Comparison of ENCODE assay signal across 8 cellular contexts in genomic region chr12:56299308-56299852, GRCh38. TPM values are rescaled to one million over a fixed set of nuclear protein-coding genes. Genes with fewer than 3 reads are reported as not detected.
DNase-seq lines count a peak whose midpoint lies in the region; ATAC-seq and TF ChIP-seq lines count a peak whose summit lies in the region.

No MANE protein-coding gene starts in this region.

- peak overlapping the region; percentile 80 for H3K9ac ChIP-seq in neural cell (ENCODE audit: low read length)

- H3K27ac ChIP-seq in esophagus (ENCODE audit: low read depth in 2 of 2, low read length in 1 of 2) (peak overlapping the region; percentile 94 to 95), neural cell (ENCODE audit: low read length) (peak overlapping the region; percentile 74)

- ATAC-seq in HG03457 (IDR thresholded peaks at IDR 0.05; ENCODE audit: unreplicated experiment) (peak; percentile 4), GM19351 (IDR thresholded peaks at IDR 0.05; ENCODE audit: unreplicated experiment) (no peak)
- peak; percentile 16 for ATAC-seq in activated CD4-positive, alpha-beta T cell treated with anti-CD3 and anti-CD28 coated beads for 36 hours

- no peaks in the 10 kb centered on the region for H4K20me1 ChIP-seq in neural cell (ENCODE audit: insufficient read depth)

- CTCF ChIA-PET in Caco-2 (lab: Charles Lee): interaction anchor here (0.6 to 0.7 kb wide), 2 partner anchors 24 to 128 kb away, joined by 4 read pairs; no protein-coding TSS in a partner anchor
- CTCF ChIA-PET in activated CD4-positive, alpha-beta T cell treated with anti-CD3 and anti-CD28 coated beads for 36 hours (lab: Charles Lee): interaction anchor here (0.5 to 1.2 kb wide), 6 partner anchors 8 to 561 kb away, joined by 3 to 4 read pairs (median 4); no protein-coding TSS in a partner anchor

- no peaks in the 10 kb centered on the region for H3K36me3 ChIP-seq in Caco-2 (ENCODE audit: control insufficient read depth, insufficient read depth, low read length)
- peaks cover 0 to 2% of the 10 kb centered on the region in 2 donors for H3K36me3 ChIP-seq in esophagus (ENCODE audit: control insufficient read depth in 2 of 2, insufficient read depth in 2 of 2, low read length in 1 of 2)
- H3K36me3 ChIP-seq in neural cell (ENCODE audit: insufficient read depth, low read length): no peaks in the 10 kb centered on the region

- no peak for TF ChIP-seq RAD21 in neural cell (conservative IDR thresholded peaks at IDR 0.05)

- H3K4me2 ChIP-seq in neural cell (ENCODE audit: low read length): peak overlapping the region; percentile 87

- H3K9me3 ChIP-seq in Caco-2 (no peaks in the 10 kb centered on the region), esophagus (ENCODE audit: control insufficient read depth in 2 of 2, insufficient read depth in 1 of 2, low read depth in 1 of 2, low read length in 1 of 2) (no peaks in the 10 kb centered on the region), neural cell (ENCODE audit: low read length) (no peaks in the 10 kb centered on the region)

- H3K9me2 ChIP-seq in neural cell (ENCODE audit: insufficient read depth, low read length): no peaks in the 10 kb centered on the region

- H3K36me3 Mint-ChIP-seq in Caco-2 (ENCODE audit: insufficient read depth, unreplicated experiment): peaks cover 52% of the 10 kb centered on the region
- peaks cover 29% of the 10 kb centered on the region for H3K36me3 Mint-ChIP-seq in activated CD4-positive, alpha-beta T cell treated with anti-CD3 and anti-CD28 coated beads for 36 hours (ENCODE audit: low read depth)

- DNase-seq in Caco-2 (no peak), EL (no peak), HK-2 (ENCODE audit: unreplicated experiment) (no peak)
- peak; percentile 38 for DNase-seq in activated CD4-positive, alpha-beta T cell treated with anti-CD3 and anti-CD28 coated beads for 36 hours

- no peaks in the 10 kb centered on the region for H3K27me3 ChIP-seq in Caco-2 (replicated peaks; ENCODE audit: control insufficient read depth, insufficient read depth, low read length)
- no peaks in the 10 kb centered on the region for H3K27me3 ChIP-seq in esophagus (ENCODE audit: control insufficient read depth in 1 of 2, insufficient read depth in 2 of 2, low read length in 2 of 2)
- H3K27me3 ChIP-seq in neural cell (ENCODE audit: insufficient read depth, low read depth, low read length): no peaks in the 10 kb centered on the region

- POLR2A ChIA-PET in Caco-2 (lab: Charles Lee): interaction anchor here (0.6 to 2.0 kb wide), 7 partner anchors 17 to 150 kb away, joined by 3 to 7 read pairs (median 4); partner anchors contain the start of genes CNPY2, RNF41, STAT2 and TIMELESS
- POLR2A ChIA-PET in activated CD4-positive, alpha-beta T cell treated with anti-CD3 and anti-CD28 coated beads for 36 hours (lab: Charles Lee): interaction anchor here (0.6 to 1.5 kb wide), 8 partner anchors 11 to 565 kb away, joined by 3 to 7 read pairs (median 3); partner anchors contain the start of genes CNPY2, IL23A and STAT2

- peak overlapping the region; percentile 38 for H2AFZ ChIP-seq in neural cell (ENCODE audit: low read depth, low read length)

- H3K4me1 ChIP-seq in Caco-2 (peaks cover 10% of the 10 kb centered on the region), esophagus (ENCODE audit: control insufficient read depth in 2 of 2, insufficient read depth in 2 of 2, low read length in 1 of 2) (peaks cover 4% of the 10 kb centered on the region in 2 donors)

- WGBS in esophagus, 2 donors: 1 to 2% methylated on average over 10 of the region's 10 CpGs

- no peak for TF ChIP-seq EP300 in neural cell (conservative IDR thresholded peaks at IDR 0.05; ENCODE audit: poor library complexity, severe bottlenecking)

- H3K27me3 Mint-ChIP-seq in Caco-2 (ENCODE audit: insufficient read depth, unreplicated experiment): no peaks in the 10 kb centered on the region
- H3K27me3 Mint-ChIP-seq in activated CD4-positive, alpha-beta T cell treated with anti-CD3 and anti-CD28 coated beads for 36 hours: no peaks in the 10 kb centered on the region

- TF ChIP-seq CTCF in Caco-2 (IDR thresholded peaks at IDR 0.05; ENCODE audit: insufficient read depth in 1 of 2, low read depth in 1 of 2, low read length in 1 of 2, severe bottlenecking in 1 of 2, unreplicated experiment in 1 of 2): no peak
- no peak for TF ChIP-seq CTCF in neural cell (IDR thresholded peaks at IDR 0.05; ENCODE audit: poor library complexity, severe bottlenecking)

- no peaks in the 10 kb centered on the region for H3K9me3 Mint-ChIP-seq in Caco-2 (ENCODE audit: unreplicated experiment)
- H3K9me3 Mint-ChIP-seq in activated CD4-positive, alpha-beta T cell treated with anti-CD3 and anti-CD28 coated beads for 36 hours (ENCODE audit: low read depth): no peaks in the 10 kb centered on the region

- H3K4me3 ChIP-seq in Caco-2 (ENCODE audit: low read depth, low read length) (peak overlapping the region; percentile 63), esophagus (ENCODE audit: low read depth in 1 of 2, low read length in 2 of 2) (peak overlapping the region; percentile 79 to 82), neural cell (ENCODE audit: low read length) (peak overlapping the region; percentile 99)

- no peaks in the 10 kb centered on the region for H3F3A ChIP-seq in neural cell (ENCODE audit: insufficient read depth, low read length, poor library complexity, severe bottlenecking)

- H3K27ac Mint-ChIP-seq in Caco-2 (ENCODE audit: unreplicated experiment): peak overlapping the region; percentile 95
- peak overlapping the region; percentile 90 for H3K27ac Mint-ChIP-seq in activated CD4-positive, alpha-beta T cell treated with anti-CD3 and anti-CD28 coated beads for 36 hours

- intact Hi-C loops in Caco-2 (cut with micrococcal nuclease; ENCODE audit: unreplicated experiment): no loop called here
- intact Hi-C loops in activated CD4-positive, alpha-beta T cell treated with anti-CD3 and anti-CD28 coated beads for 36 hours (cut with DNase I, micrococcal nuclease): no loop called here

- H3K4me3 Mint-ChIP-seq in Caco-2 (ENCODE audit: unreplicated experiment): peak overlapping the region; percentile 94
- peak overlapping the region; percentile 96 for H3K4me3 Mint-ChIP-seq in activated CD4-positive, alpha-beta T cell treated with anti-CD3 and anti-CD28 coated beads for 36 hours

- BruUV-seq in Caco-2 (replicated peaks; lab: Mats Ljungman, UMichigan): TSS peak; percentile 53

- H3K79me2 ChIP-seq in neural cell (replicated peaks; ENCODE audit: insufficient read depth, low read length): peaks cover 26% of the 10 kb centered on the region

- H3K4me1 Mint-ChIP-seq in Caco-2 (ENCODE audit: low read depth, unreplicated experiment): peaks cover 17% of the 10 kb centered on the region
- H3K4me1 Mint-ChIP-seq in activated CD4-positive, alpha-beta T cell treated with anti-CD3 and anti-CD28 coated beads for 36 hours: peaks cover 51% of the 10 kb centered on the region

TF ChIP-seq in neural cell, 6 proteins besides CTCF, POLR2A, EP300 and RAD21 (continues in another document):
- TF ChIP-seq REST (IDR thresholded peaks at IDR 0.05; ENCODE audit: borderline replicate concordance) (no peak), EZH2 (IDR thresholded peaks at IDR 0.05; ENCODE audit: borderline replicate concordance, insufficient read depth, low read length, poor library complexity, severe bottlenecking) (no peak), TAF1 (IDR thresholded peaks at IDR 0.05; ENCODE audit: low read depth) (no peak)

RNA-seq across cellular contexts. Expression of gene CS, which starts 0.8 kb away (rescaled TPM):
- total RNA-seq in Caco-2 (2022): 241 and 263 TPM in 2 replicates
- total RNA-seq in activated CD4-positive, alpha-beta T cell treated with anti-CD3 and anti-CD28 coated beads for 36 hours: 100 to 1,000 TPM; 197 to 293 TPM
- polyA plus RNA-seq in esophagus (10 to 100 TPM; 53.7 to 98.0 TPM), neural cell (65.7 and 101 TPM in 2 replicates)
- polyA minus RNA-seq in neural cell: 88.1 and 99.0 TPM in 2 replicates

RNA-seq across cellular contexts. Expression of gene CNPY2, which starts 16.4 kb away (rescaled TPM):
- 204 and 208 TPM in 2 replicates for total RNA-seq in Caco-2 (2022)
- total RNA-seq in activated CD4-positive, alpha-beta T cell treated with anti-CD3 and anti-CD28 coated beads for 36 hours: 10 to 100 TPM; 77.4 to 82.6 TPM
- 10 to 100 TPM; 62.1 to 75.3 TPM for polyA plus RNA-seq in esophagus
- polyA plus RNA-seq in neural cell: 169 and 175 TPM in 2 replicates
- polyA minus RNA-seq in neural cell: 51.2 and 63.3 TPM in 2 replicates

RNA-seq across cellular contexts. Expression of gene COQ10A, which starts 32.6 kb away (rescaled TPM):
- total RNA-seq in Caco-2 (2022): 16.7 and 18.4 TPM in 2 replicates
- total RNA-seq in activated CD4-positive, alpha-beta T cell treated with anti-CD3 and anti-CD28 coated beads for 36 hours: 1 to 10 TPM; 5.2 to 7.5 TPM
- 1 to 10 TPM; 5.5 to 7.0 TPM for polyA plus RNA-seq in esophagus
- polyA plus RNA-seq in neural cell: 56.5 and 62.4 TPM in 2 replicates
- 22.2 TPM in 2 replicates for polyA minus RNA-seq in neural cell

RNA-seq across cellular contexts. Expression of gene PAN2, which starts 34.4 kb away (rescaled TPM):
- total RNA-seq in Caco-2 (2022): 25.7 and 30.0 TPM in 2 replicates
- total RNA-seq in activated CD4-positive, alpha-beta T cell treated with anti-CD3 and anti-CD28 coated beads for 36 hours: 10 to 100 TPM; 54.6 to 62.5 TPM
- polyA plus RNA-seq in esophagus: 10 to 100 TPM; 18.1 to 44.7 TPM
- 63.0 and 80.1 TPM in 2 replicates for polyA plus RNA-seq in neural cell
- polyA minus RNA-seq in neural cell: 34.8 and 41.9 TPM in 2 replicates

RNA-seq across cellular contexts. Expression of gene IL23A, which starts 39.3 kb away (rescaled TPM):
- total RNA-seq in Caco-2 (2022): 0.48 TPM in 1 of 2 replicates, not detected in the other
- total RNA-seq in activated CD4-positive, alpha-beta T cell treated with anti-CD3 and anti-CD28 coated beads for 36 hours: 10 to 100 TPM; 18.5 to 21.6 TPM
- 10 to 100 TPM in 1 of 2 donors, 1 to 10 TPM in 1; 2.9 to 32.1 TPM for polyA plus RNA-seq in esophagus
- polyA plus RNA-seq in neural cell: 0.31 TPM in 1 of 2 replicates, not detected in the other
- polyA minus RNA-seq in neural cell: not detected in 2 replicates
